ENCODE assay signal across 1 cellular context in genomic region chr1:235511470-235512240, GRCh38.
TF ChIP-seq lines count a peak whose summit lies in the region.

No MANE protein-coding gene starts in this region.

TF ChIP-seq in WTC11, 78 proteins besides CTCF, POLR2A, EP300 and RAD21 (continued from another document):
- TF ChIP-seq AR (CRISPR knock-in tag; IDR thresholded peaks at IDR 0.05) (no peak), ETV6 (CRISPR knock-in tag; IDR thresholded peaks at IDR 0.05) (no peak)
